In the genomic region with DNA sequence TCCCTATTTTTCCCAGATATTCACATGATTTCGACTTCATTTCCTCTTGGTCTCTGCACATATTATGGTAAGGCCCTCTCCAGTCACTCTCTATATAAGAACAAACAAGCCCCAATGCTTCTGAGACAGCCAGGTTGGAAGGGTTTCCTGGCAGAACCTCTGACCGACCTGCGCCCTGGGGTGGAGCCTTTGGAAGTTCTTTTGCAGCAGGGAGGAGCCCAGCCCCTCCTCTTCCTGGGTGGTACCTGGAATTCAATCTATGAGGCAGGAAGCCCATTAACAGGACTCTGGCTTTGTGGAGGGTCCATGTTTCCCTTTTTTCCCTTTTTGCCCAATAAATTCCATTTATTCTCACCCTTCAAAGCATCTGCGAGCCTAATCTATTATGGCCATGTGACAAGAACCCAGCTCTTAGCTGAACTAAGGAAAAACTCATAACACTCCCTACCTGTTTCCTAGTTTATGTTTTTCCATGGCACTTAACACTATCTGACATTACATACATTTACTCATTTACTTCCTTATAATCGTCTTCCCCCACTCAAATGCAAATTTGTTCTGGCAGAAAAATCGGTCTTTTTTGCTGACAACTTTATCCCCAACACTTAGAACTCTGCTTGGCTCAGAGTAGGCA, we compare ENCODE assay signal across 21 cellular contexts.
A peak's percentile ranks its signal among the peaks of the same experiment; 100 is the strongest.
DNase-seq lines count a peak whose midpoint lies in the region; ATAC-seq, FAIRE-seq and TF ChIP-seq lines count a peak whose summit lies in the region.
"Had no signal": no experiment of that assay in that cellular context is flagged by ENCODE, and none has a peak within 500 bp of the region (broad histone marks: within the 10 kb centered on the region; RNA-seq: fewer than 3 reads in every experiment).

No MANE protein-coding gene starts in this region.

- CTCF ChIA-PET in SK-N-SH (lab: Yijun Ruan, JAX), result interaction anchor here (1.0 kb wide), 1 partner anchor 19 kb away, joined by 3 read pairs; no protein-coding TSS in a partner anchor

- no peak for TF ChIP-seq EP300 in SK-N-SH (IDR thresholded peaks at IDR 0.05; ENCODE audit: borderline replicate concordance in 1 of 2, low read depth in 1 of 2, low read length in 1 of 2)
- no peak for TF ChIP-seq EP300 in ovary (IDR thresholded peaks at IDR 0.05)

- intact Hi-C loops in body of pancreas (cut with DNase I), result no loop called here
- intact Hi-C loops in pancreas (cut with DNase I), result no loop called here
- intact Hi-C loops in ovary (cut with DNase I), result no loop called here

- peak in 2 of 3 donors; percentile 26 to 29 for TF ChIP-seq POLR2A in body of pancreas (IDR thresholded peaks at IDR 0.05)
- no peak for TF ChIP-seq POLR2A in ovary (IDR thresholded peaks at IDR 0.05)
- no peak for TF ChIP-seq POLR2A in GM12892 (IDR thresholded peaks at IDR 0.05; ENCODE audit: low read depth, low read length)

- no peak overlapping the region for H3K9ac ChIP-seq in SK-N-SH

- H3K36me3 ChIP-seq in SK-N-SH (replicated peaks in 1 of 2; ENCODE audit: control insufficient read depth in 1 of 2, insufficient read depth in 2 of 2, low read length in 1 of 2), result no peaks in the 10 kb centered on the region
- H3K36me3 ChIP-seq in body of pancreas (replicated peaks in 1 of 2; ENCODE audit: insufficient read depth in 1 of 2, low read depth in 2 of 2), result no peaks in the 10 kb centered on the region
- no peaks in the 10 kb centered on the region for H3K36me3 ChIP-seq in pancreas
- H3K36me3 ChIP-seq in ovary, result no peaks in the 10 kb centered on the region

- no peaks in the 10 kb centered on the region for H4K20me1 ChIP-seq in SK-N-SH (ENCODE audit: insufficient read depth)

- H3K4me3 ChIP-seq in SK-N-SH (ENCODE audit: low read depth in 2 of 2, low read length in 1 of 2) (no peak overlapping the region), body of pancreas (no peak overlapping the region), pancreas (no peak overlapping the region), ovary (no peak overlapping the region)
- H3K4me3 ChIP-seq: A549, GM12878 had no signal

- TF ChIP-seq RAD21 in SK-N-SH (IDR thresholded peaks at IDR 0.05; ENCODE audit: low read length), result no peak

- H3K4me1 ChIP-seq in SK-N-SH (ENCODE audit: control insufficient read depth in 1 of 2, insufficient read depth in 2 of 2, low read depth in 1 of 2, low read length in 1 of 2) (no peaks in the 10 kb centered on the region), body of pancreas (peaks cover 11% of the 10 kb centered on the region), pancreas (peaks cover 0 to 5% (median 0%) of the 10 kb centered on the region in 3 donors), ovary (ENCODE audit: insufficient read depth) (no peaks in the 10 kb centered on the region)
- H3K4me1 ChIP-seq: A549, Caco-2 had no signal

- H3K27me3 ChIP-seq in SK-N-SH (ENCODE audit: insufficient read depth) (no peaks in the 10 kb centered on the region), body of pancreas (no peaks in the 10 kb centered on the region), pancreas (no peaks in the 10 kb centered on the region), ovary (no peaks in the 10 kb centered on the region)

- peak overlapping the region; percentile 63; the same call in 1 of the 2 replicates for H2AFZ ChIP-seq in SK-N-SH (ENCODE audit: low read depth)

- WGBS in SK-N-SH (ENCODE audit: low lambda C conversion rate), result 29% methylated on average over 6 of the region's 6 CpGs
- WGBS in body of pancreas, 2 donors, result 36 to 41% methylated on average over 6 of the region's 6 CpGs
- WGBS in pancreas, 2 donors, result 32 to 35% methylated on average over 6 of the region's 6 CpGs
- WGBS in ovary, 3 donors, result 80 to 83% (median 82%) methylated on average over 6 of the region's 6 CpGs

- no peaks in the 10 kb centered on the region for H3F3A ChIP-seq in SK-N-SH (replicated peaks; ENCODE audit: insufficient read depth)

- ATAC-seq in SK-N-SH treated with all-trans-retinoic acid at 6 μM for 48 hours (no peak), body of pancreas (peak; percentile 91), pancreas (peak; percentile 61 to 97 (median 90))
- ATAC-seq: A549, GM12878, HepG2 had no signal

- DNase-seq in SK-N-SH, result no peak
- peak; percentile 58 to 75 (median 70) for DNase-seq in body of pancreas
- peak in 5 of 6 donors; percentile 36 to 71 (median 53) for DNase-seq in pancreas
- no peak for DNase-seq in ovary
- no peak for DNase-seq in NCI-H226
- no peak for DNase-seq in GM12892 (ENCODE audit: insufficient read length)
- DNase-seq: AML-193; Caco-2; CD4-positive, alpha-beta T cell; DMS153; DMS79 treated with DMSO at 0.1 percent for 48 hours; HCEC 1CT; HFFc6 had no signal

- TF ChIP-seq CTCF in SK-N-SH (IDR thresholded peaks at IDR 0.05) (no peak), body of pancreas (IDR thresholded peaks at IDR 0.05) (no peak), pancreas (IDR thresholded peaks at IDR 0.05) (no peak), ovary (IDR thresholded peaks at IDR 0.05) (no peak)

- no peaks in the 10 kb centered on the region for H3K79me2 ChIP-seq in SK-N-SH (ENCODE audit: insufficient read depth)

- no peak for FAIRE-seq in pancreas (lab: Jason Lieb, UNC)
- FAIRE-seq in GM12892 (lab: Jason Lieb, UNC), result no peak
- FAIRE-seq: A549, GM12878, GM19239, H54, HepG2 had no signal

- no peak overlapping the region for H3K4me2 ChIP-seq in SK-N-SH
- H3K4me2 ChIP-seq: A549 had no signal

- H3K9me2 ChIP-seq in SK-N-SH, result no peaks in the 10 kb centered on the region

- H3K9me3 ChIP-seq in SK-N-SH (no peaks in the 10 kb centered on the region), body of pancreas (no peaks in the 10 kb centered on the region), pancreas (no peaks in the 10 kb centered on the region), ovary (no peaks in the 10 kb centered on the region)
- H3K9me3 ChIP-seq: Caco-2 had no signal

- H3K27ac ChIP-seq in SK-N-SH (ENCODE audit: low read depth in 2 of 2, low read length in 1 of 2), result no peak overlapping the region
- H3K27ac ChIP-seq in body of pancreas, result peak overlapping the region in 3 of 4 donors; percentile 4 to 64 (median 55)
- no peak overlapping the region for H3K27ac ChIP-seq in pancreas
- no peak overlapping the region for H3K27ac ChIP-seq in ovary
- H3K27ac ChIP-seq: 22Rv1, A549, C4-2B had no signal

- POLR2A ChIA-PET in SK-N-SH (lab: Yijun Ruan, JAX), result interaction anchor here (0.7 kb wide), 1 partner anchor 13 kb away, joined by 3 read pairs; no protein-coding TSS in a partner anchor

TF ChIP-seq in SK-N-SH, 30 proteins besides CTCF, POLR2A, EP300 and RAD21:
- TF ChIP-seq, protein P1, sequence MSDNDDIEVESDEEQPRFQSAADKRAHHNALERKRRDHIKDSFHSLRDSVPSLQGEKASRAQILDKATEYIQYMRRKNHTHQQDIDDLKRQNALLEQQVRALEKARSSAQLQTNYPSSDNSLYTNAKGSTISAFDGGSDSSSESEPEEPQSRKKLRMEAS (IDR thresholded peaks at IDR 0.05; ENCODE audit: low read depth), result no peak
- TF ChIP-seq, protein P2, sequence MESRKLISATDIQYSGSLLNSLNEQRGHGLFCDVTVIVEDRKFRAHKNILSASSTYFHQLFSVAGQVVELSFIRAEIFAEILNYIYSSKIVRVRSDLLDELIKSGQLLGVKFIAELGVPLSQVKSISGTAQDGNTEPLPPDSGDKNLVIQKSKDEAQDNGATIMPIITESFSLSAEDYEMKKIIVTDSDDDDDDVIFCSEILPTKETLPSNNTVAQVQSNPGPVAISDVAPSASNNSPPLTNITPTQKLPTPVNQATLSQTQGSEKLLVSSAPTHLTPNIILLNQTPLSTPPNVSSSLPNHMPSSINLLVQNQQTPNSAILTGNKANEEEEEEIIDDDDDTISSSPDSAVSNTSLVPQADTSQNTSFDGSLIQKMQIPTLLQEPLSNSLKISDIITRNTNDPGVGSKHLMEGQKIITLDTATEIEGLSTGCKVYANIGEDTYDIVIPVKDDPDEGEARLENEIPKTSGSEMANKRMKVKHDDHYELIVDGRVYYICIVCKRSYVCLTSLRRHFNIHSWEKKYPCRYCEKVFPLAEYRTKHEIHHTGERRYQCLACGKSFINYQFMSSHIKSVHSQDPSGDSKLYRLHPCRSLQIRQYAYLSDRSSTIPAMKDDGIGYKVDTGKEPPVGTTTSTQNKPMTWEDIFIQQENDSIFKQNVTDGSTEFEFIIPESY (IDR thresholded peaks at IDR 0.05; ENCODE audit: borderline replicate concordance, low read depth), result no peak
- no peak for TF ChIP-seq NRF1 (IDR thresholded peaks at IDR 0.05; ENCODE audit: low read depth, low read length)
TF ChIP-seq in SK-N-SH: peak in this region for 0.

TF ChIP-seq in SK-N-SH treated with all-trans-retinoic acid at 6 μM for 48 hours, 23 proteins besides CTCF, POLR2A, EP300 and RAD21:
- no peak for TF ChIP-seq GLIS3 (CRISPR knock-in tag; IDR thresholded peaks at IDR 0.05)
- no peak for TF ChIP-seq SNAI2 (CRISPR knock-in tag; IDR thresholded peaks at IDR 0.05)

Comparison
In these comparisons a context has a peak if more than half of its experiments do, and no peak if none do; other contexts are left out.
1. DNase-seq: peak in body of pancreas (4 of 4) and pancreas (5 of 6); none in SK-N-SH (single experiment), ovary (0 of 5), NCI-H226 (single experiment) and GM12892 (single experiment).
2. H3K27ac ChIP-seq: peak in body of pancreas (3 of 4); none in SK-N-SH (0 of 2), pancreas (0 of 4) and ovary (0 of 2).
3. POLR2A ChIP-seq: peak in body of pancreas (2 of 3); none in ovary (single experiment) and GM12892 (single experiment).